In the genomic region with DNA sequence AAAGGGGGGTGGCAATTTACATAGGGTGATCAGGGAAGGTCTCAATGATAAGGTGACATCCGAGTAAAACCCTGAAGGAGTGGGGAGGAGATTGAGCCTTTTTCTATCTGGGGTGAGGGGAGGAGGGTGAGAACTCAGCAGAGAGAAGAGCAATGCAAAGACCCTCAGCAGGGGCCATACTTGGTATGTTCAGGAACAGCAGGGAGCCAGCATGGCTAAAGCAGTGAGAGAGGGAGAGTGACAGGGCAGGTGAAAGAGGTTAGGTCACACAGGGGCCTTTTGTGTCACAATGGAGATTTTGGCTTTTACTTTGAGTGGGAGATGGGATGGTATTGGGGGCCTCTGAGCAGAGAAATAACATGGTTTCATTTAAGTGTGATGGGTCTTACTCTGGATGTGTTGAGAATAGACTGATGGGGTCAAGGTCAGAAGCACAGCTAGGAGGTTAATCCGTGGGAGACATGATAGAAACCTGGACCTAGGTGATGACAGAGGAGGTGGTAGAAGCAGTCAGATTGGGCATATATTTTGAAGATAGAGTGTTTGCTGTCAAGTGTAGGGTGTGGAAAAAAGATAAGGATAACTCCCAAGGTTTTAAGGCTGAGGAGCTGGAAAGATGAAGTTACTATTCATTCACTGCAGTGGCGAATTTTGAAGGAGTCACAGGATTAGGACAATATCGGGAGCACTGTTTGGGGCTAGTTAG, we compare ENCODE assay signal across 1 cellular context.
TF ChIP-seq lines count a peak whose summit lies in the region.

No MANE protein-coding gene starts in this region.

TF ChIP-seq in GM23338, 12 proteins besides CTCF, POLR2A, EP300 and RAD21 (continued from another document):
- TF ChIP-seq, protein P1, sequence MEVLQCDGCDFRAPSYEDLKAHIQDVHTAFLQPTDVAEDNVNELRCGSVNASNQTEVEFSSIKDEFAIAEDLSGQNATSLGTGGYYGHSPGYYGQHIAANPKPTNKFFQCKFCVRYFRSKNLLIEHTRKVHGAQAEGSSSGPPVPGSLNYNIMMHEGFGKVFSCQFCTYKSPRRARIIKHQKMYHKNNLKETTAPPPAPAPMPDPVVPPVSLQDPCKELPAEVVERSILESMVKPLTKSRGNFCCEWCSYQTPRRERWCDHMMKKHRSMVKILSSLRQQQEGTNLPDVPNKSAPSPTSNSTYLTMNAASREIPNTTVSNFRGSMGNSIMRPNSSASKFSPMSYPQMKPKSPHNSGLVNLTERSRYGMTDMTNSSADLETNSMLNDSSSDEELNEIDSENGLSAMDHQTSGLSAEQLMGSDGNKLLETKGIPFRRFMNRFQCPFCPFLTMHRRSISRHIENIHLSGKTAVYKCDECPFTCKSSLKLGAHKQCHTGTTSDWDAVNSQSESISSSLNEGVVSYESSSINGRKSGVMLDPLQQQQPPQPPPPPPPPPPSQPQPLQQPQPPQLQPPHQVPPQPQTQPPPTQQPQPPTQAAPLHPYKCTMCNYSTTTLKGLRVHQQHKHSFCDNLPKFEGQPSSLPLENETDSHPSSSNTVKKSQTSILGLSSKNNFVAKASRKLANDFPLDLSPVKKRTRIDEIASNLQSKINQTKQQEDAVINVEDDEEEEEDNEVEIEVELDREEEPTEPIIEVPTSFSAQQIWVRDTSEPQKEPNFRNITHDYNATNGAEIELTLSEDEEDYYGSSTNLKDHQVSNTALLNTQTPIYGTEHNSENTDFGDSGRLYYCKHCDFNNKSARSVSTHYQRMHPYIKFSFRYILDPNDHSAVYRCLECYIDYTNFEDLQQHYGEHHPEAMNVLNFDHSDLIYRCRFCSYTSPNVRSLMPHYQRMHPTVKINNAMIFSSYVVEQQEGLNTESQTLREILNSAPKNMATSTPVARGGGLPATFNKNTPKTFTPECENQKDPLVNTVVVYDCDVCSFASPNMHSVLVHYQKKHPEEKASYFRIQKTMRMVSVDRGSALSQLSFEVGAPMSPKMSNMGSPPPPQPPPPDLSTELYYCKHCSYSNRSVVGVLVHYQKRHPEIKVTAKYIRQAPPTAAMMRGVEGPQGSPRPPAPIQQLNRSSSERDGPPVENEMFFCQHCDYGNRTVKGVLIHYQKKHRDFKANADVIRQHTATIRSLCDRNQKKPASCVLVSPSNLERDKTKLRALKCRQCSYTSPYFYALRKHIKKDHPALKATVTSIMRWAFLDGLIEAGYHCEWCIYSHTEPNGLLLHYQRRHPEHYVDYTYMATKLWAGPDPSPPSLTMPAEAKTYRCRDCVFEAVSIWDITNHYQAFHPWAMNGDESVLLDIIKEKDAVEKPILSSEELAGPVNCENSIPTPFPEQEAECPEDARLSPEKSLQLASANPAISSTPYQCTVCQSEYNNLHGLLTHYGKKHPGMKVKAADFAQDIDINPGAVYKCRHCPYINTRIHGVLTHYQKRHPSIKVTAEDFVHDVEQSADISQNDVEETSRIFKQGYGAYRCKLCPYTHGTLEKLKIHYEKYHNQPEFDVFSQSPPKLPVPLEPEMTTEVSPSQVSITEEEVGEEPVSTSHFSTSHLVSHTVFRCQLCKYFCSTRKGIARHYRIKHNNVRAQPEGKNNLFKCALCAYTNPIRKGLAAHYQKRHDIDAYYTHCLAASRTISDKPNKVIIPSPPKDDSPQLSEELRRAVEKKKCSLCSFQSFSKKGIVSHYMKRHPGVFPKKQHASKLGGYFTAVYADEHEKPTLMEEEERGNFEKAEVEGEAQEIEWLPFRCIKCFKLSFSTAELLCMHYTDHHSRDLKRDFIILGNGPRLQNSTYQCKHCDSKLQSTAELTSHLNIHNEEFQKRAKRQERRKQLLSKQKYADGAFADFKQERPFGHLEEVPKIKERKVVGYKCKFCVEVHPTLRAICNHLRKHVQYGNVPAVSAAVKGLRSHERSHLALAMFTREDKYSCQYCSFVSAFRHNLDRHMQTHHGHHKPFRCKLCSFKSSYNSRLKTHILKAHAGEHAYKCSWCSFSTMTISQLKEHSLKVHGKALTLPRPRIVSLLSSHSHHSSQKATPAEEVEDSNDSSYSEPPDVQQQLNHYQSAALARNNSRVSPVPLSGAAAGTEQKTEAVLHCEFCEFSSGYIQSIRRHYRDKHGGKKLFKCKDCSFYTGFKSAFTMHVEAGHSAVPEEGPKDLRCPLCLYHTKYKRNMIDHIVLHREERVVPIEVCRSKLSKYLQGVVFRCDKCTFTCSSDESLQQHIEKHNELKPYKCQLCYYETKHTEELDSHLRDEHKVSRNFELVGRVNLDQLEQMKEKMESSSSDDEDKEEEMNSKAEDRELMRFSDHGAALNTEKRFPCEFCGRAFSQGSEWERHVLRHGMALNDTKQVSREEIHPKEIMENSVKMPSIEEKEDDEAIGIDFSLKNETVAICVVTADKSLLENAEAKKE (CRISPR knock-in tag; IDR thresholded peaks at IDR 0.05): no peak
- TF ChIP-seq ZNF331 (CRISPR knock-in tag; IDR thresholded peaks at IDR 0.05; ENCODE audit: low read depth) (no peak), EZH2 (IDR thresholded peaks at IDR 0.05; ENCODE audit: low read depth, unreplicated experiment) (no peak), ZNF114 (CRISPR knock-in tag; IDR thresholded peaks at IDR 0.05) (no peak), CREB1 (CRISPR knock-in tag; IDR thresholded peaks at IDR 0.05; ENCODE audit: low read depth) (no peak), STAT1 (IDR thresholded peaks at IDR 0.05; ENCODE audit: unreplicated experiment) (no peak), NANOG (IDR thresholded peaks at IDR 0.05; ENCODE audit: borderline replicate concordance) (no peak), JUNB (IDR thresholded peaks at IDR 0.05; ENCODE audit: unreplicated experiment) (no peak), POLR2AphosphoS5 (IDR thresholded peaks at IDR 0.05; ENCODE audit: low read depth) (no peak)
- TF ChIP-seq, protein P2, sequence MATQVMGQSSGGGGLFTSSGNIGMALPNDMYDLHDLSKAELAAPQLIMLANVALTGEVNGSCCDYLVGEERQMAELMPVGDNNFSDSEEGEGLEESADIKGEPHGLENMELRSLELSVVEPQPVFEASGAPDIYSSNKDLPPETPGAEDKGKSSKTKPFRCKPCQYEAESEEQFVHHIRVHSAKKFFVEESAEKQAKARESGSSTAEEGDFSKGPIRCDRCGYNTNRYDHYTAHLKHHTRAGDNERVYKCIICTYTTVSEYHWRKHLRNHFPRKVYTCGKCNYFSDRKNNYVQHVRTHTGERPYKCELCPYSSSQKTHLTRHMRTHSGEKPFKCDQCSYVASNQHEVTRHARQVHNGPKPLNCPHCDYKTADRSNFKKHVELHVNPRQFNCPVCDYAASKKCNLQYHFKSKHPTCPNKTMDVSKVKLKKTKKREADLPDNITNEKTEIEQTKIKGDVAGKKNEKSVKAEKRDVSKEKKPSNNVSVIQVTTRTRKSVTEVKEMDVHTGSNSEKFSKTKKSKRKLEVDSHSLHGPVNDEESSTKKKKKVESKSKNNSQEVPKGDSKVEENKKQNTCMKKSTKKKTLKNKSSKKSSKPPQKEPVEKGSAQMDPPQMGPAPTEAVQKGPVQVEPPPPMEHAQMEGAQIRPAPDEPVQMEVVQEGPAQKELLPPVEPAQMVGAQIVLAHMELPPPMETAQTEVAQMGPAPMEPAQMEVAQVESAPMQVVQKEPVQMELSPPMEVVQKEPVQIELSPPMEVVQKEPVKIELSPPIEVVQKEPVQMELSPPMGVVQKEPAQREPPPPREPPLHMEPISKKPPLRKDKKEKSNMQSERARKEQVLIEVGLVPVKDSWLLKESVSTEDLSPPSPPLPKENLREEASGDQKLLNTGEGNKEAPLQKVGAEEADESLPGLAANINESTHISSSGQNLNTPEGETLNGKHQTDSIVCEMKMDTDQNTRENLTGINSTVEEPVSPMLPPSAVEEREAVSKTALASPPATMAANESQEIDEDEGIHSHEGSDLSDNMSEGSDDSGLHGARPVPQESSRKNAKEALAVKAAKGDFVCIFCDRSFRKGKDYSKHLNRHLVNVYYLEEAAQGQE (IDR thresholded peaks at IDR 0.05; ENCODE audit: unreplicated experiment): no peak
TF ChIP-seq in GM23338: peak in this region for 0.
